In the genomic region with DNA sequence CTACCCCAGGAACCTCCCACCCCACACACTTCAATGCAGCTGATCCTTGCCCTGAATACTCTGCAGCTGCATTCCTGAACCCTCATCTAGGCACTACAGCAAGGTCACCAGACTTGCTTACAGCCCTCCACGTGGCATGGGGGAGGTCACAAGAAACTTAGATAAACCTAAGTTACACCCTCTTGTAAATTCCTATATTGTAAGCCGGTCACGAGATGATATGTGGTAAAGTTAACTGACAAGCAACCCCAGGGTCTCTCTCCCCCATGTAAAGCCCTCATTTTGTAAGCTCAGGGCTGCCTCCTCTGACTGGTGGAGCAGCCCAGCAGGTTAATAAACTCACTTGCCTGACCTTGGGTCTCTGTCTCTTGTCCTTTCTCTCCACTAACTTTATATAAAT, we compare ENCODE assay signal across 18 cellular contexts.
A peak's percentile ranks its signal among the peaks of the same experiment; 100 is the strongest.
DNase-seq lines count a peak whose midpoint lies in the region; ATAC-seq and TF ChIP-seq lines count a peak whose summit lies in the region.
"Had no signal": no experiment of that assay in that cellular context is flagged by ENCODE, and none has a peak within 500 bp of the region (broad histone marks: within the 10 kb centered on the region; RNA-seq: fewer than 3 reads in every experiment).

No MANE protein-coding gene starts in this region.

- ATAC-seq in GM18909 (IDR thresholded peaks at IDR 0.05; ENCODE audit: poor library complexity, unreplicated experiment): peak; percentile 40
- peak; percentile 18 for ATAC-seq in HG02588 (IDR thresholded peaks at IDR 0.05; ENCODE audit: unreplicated experiment)
- peak; percentile 20 for ATAC-seq in HG03520 (IDR thresholded peaks at IDR 0.05; ENCODE audit: unreplicated experiment)

- H3K36me3 ChIP-seq in iPS-20b (ENCODE audit: insufficient read depth, low read depth, low read length) (no peaks in the 10 kb centered on the region), colonic mucosa (no peaks in the 10 kb centered on the region)
- H3K36me3 ChIP-seq: esophagus squamous epithelium, neutrophil, stomach had no signal

- H3K27ac ChIP-seq in iPS-20b (ENCODE audit: low read length) (no peak overlapping the region), colonic mucosa (no peak overlapping the region)
- H3K27ac ChIP-seq: C4-2B, esophagus squamous epithelium, neutrophil, RWPE1, stomach had no signal

- DNase-seq in colonic mucosa (no peak), NOMO-1 treated with dmso at 0.1 percent for 144 hours (lab: John Stamatoyannopoulos, UW; ENCODE audit: unreplicated experiment) (no peak), T-helper 2 cell (no peak)
- DNase-seq: activated CD4-positive, alpha-beta T cell treated with anti-CD3 and anti-CD28 coated beads, Interleukin-2, amount 50 U/mL, for 48 hours; aorta; cortex of kidney; DMS79 treated with DMSO at 0.1 percent for 48 hours; esophagus squamous epithelium; KG1; NCI-H524; stomach had no signal

- peaks cover 16% of the 10 kb centered on the region; the same call in 1 of the 2 replicates for H3K4me1 ChIP-seq in iPS-20b (ENCODE audit: insufficient read depth, low read length)
- no peaks in the 10 kb centered on the region for H3K4me1 ChIP-seq in colonic mucosa
- H3K4me1 ChIP-seq: esophagus squamous epithelium, stomach had no signal

- H3K9me3 ChIP-seq in iPS-20b (ENCODE audit: insufficient read depth, low read depth, low read length) (0 out of 2 replicates have a peak, but pooled peaks cover 5% of the 10 kb centered on the region), colonic mucosa (no peaks in the 10 kb centered on the region)
- H3K9me3 ChIP-seq: esophagus squamous epithelium, neutrophil, stomach had no signal

- TF ChIP-seq CTCF in colonic mucosa (IDR thresholded peaks at IDR 0.05): no peak

- H3K9ac ChIP-seq in iPS-20b (ENCODE audit: low read depth, low read length) (no peak overlapping the region; the same call in 1 of the 2 replicates), colonic mucosa (ENCODE audit: low read depth in 2 of 2, low read length in 2 of 2) (no peak overlapping the region)

- peak overlapping the region; percentile 28; the same call in 1 of the 2 replicates for H3K4me3 ChIP-seq in iPS-20b (ENCODE audit: low read length)
- no peak overlapping the region for H3K4me3 ChIP-seq in colonic mucosa
- H3K4me3 ChIP-seq: esophagus squamous epithelium, stomach had no signal

- H3K27me3 ChIP-seq in iPS-20b (ENCODE audit: insufficient read depth, low read length): no peaks in the 10 kb centered on the region
- H3K27me3 ChIP-seq in colonic mucosa: no peaks in the 10 kb centered on the region
- H3K27me3 ChIP-seq: esophagus squamous epithelium, neutrophil, stomach had no signal

- intact Hi-C loops in colonic mucosa (cut with DNase I): no loop called here
